ENCODE assay signal across 17 cellular contexts in the genomic region with DNA sequence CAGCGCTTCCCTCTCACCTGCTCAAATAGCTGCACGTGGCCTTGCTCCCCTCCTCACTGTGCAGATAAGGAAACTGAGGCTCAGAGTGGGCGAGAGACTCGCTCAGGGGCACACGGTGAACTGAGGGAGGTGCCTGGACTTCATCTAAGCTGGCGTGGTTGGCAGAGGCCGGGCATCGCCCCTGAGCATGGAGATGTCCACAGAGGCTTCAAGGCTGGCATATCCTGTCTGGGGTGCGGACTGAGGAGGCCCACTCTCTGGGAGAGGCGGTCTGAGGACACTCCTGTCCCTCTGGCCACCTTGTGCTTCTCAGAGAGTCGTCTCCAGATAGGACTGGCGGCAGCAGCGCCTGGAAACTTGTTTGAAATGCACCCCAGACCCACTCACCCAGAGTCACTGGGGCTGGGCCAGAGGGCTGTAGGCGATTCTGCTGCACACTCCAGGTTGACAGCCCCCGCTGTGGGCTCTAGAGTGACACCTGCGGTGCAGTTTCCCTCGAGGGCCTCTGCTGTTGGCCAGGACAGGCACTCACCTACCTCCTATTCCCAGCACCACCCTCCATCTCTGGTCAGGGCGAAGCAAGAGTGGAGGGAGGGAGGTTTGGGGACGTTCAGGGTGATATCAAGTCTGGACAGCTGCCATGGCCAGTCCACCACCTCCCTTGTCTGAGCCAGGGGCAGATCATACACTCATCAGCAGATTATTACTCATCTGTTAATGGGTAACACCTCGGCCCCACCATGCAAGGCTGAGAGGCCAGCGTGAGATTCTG. TPM values are rescaled to one million over a fixed set of nuclear protein-coding genes. Genes with fewer than 3 reads are reported as not detected.
A peak's percentile ranks its signal among the peaks of the same experiment; 100 is the strongest.
DNase-seq lines count a peak whose midpoint lies in the region; TF ChIP-seq lines count a peak whose summit lies in the region.
"Had no signal": no experiment of that assay in that cellular context is flagged by ENCODE, and none has a peak within 500 bp of the region (broad histone marks: within the 10 kb centered on the region; RNA-seq: fewer than 3 reads in every experiment).

No MANE protein-coding gene starts in this region.

- H3K4me3 ChIP-seq in suprapubic skin, result no peak overlapping the region
- H3K4me3 ChIP-seq: lung had no signal

- H3K27ac ChIP-seq in suprapubic skin, result peak overlapping the region; percentile 87
- H3K27ac ChIP-seq: epithelial cell of prostate, KMS-11 had no signal

- peaks cover 61% of the 10 kb centered on the region for H3K4me1 ChIP-seq in suprapubic skin

- H3K9me3 ChIP-seq in suprapubic skin, result no peaks in the 10 kb centered on the region
- H3K9me3 ChIP-seq: Caco-2 had no signal

- no peaks in the 10 kb centered on the region for H3K27me3 ChIP-seq in suprapubic skin

- H3K36me3 ChIP-seq in suprapubic skin, result no peaks in the 10 kb centered on the region

- no peak for TF ChIP-seq EP300 in suprapubic skin (IDR thresholded peaks at IDR 0.05)

- peak; percentile 45 for DNase-seq in activated effector memory CD4-positive, alpha-beta T cell treated with anti-CD3 and anti-CD28 coated beads, Interleukin-2, amount 50 U/mL, for 16 hours
- no peak for DNase-seq in activated effector memory CD4-positive, alpha-beta T cell treated with Interleukin-2 at 50 U/mL for 16 hours
- DNase-seq in RPMI8226 (peak; percentile 30), islet precursor cell (peak; percentile 64), suprapubic skin (ENCODE audit: low spot score in 2 of 2) (peak in 1 of 2 donors; percentile 74), DMS 273 (lab: John Stamatoyannopoulos, UW; ENCODE audit: unreplicated experiment) (no peak), NCI-H187 (lab: John Stamatoyannopoulos, UW) (no peak)
- DNase-seq in activated CD8-positive, alpha-beta memory T cell treated with anti-CD3 and anti-CD28 coated beads, Interleukin-2, amount 50 U/mL, for 4 hours, result no peak
- DNase-seq: Caco-2, caudate nucleus, hypothalamus, NCI-H146, SHP77 treated with DMSO at 0.1 percent for 48 hours had no signal

- 79% methylated on average over 14 of the region's 21 CpGs for WGBS in suprapubic skin

- TF ChIP-seq CTCF in suprapubic skin (IDR thresholded peaks at IDR 0.05), result no peak

- no peak for TF ChIP-seq POLR2A in suprapubic skin (IDR thresholded peaks at IDR 0.05)

RNA-seq across cellular contexts. Expression of a gene that starts 11.2 kb away (rescaled TPM):
- not detected for total RNA-seq in suprapubic skin
- total RNA-seq: activated CD8-positive, alpha-beta memory T cell treated with anti-CD3 and anti-CD28 coated beads for 36 hours; Caco-2; lung had no signal

RNA-seq across cellular contexts. Expression of a gene that starts 15.4 kb away (rescaled TPM):
- total RNA-seq in suprapubic skin, result 100 to 1,000 TPM; 105 to 178 (median 107) TPM

RNA-seq across cellular contexts. Expression of a gene that starts 21.7 kb away (rescaled TPM):
- total RNA-seq in suprapubic skin, result 1 to 10 TPM in 1 of 4 donors, not detected in 3; 1.5 TPM
- total RNA-seq: activated CD8-positive, alpha-beta memory T cell treated with anti-CD3 and anti-CD28 coated beads for 36 hours had no signal

RNA-seq across cellular contexts. Expression of a gene that starts 50.5 kb away (rescaled TPM):
- total RNA-seq in suprapubic skin, result 10 to 100 TPM; 11.9 to 23.3 (median 16.4) TPM

Comparison
In these comparisons a context has a peak if more than half of its experiments do, and no peak if none do; other contexts are left out.
1. DNase-seq: peak in activated effector memory CD4-positive, alpha-beta T cell treated with anti-CD3 and anti-CD28 coated beads, Interleukin-2, amount 50 U/mL, for 16 hours (single experiment), RPMI8226 (single experiment) and islet precursor cell (single experiment); none in activated effector memory CD4-positive, alpha-beta T cell treated with Interleukin-2 at 50 U/mL for 16 hours (single experiment), activated CD8-positive, alpha-beta memory T cell treated with anti-CD3 and anti-CD28 coated beads, Interleukin-2, amount 50 U/mL, for 4 hours (single experiment), DMS 273 (single experiment) and NCI-H187 (0 of 2).